Comparison of ENCODE assay signal across 21 cellular contexts in the genomic region with DNA sequence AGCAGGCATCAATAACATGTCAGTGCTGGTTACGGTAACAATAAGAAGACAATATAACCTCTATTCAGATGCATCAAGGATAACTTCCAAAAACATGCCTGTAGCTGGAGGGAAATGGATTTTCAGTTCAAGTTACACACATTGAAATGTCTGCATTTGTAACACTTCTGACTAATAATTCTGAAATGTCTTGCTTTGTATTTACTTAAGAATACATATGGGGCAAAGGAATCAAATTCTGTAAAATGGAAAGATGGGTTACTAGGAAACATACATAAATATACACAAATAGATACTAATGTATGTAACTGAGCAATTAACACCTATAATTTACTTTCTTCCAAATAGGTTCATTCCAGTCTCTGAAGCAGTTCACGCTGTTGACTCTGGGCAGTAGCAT.
"Had no signal": no experiment of that assay in that cellular context is flagged by ENCODE, and none has a peak within 500 bp of the region (broad histone marks: within the 10 kb centered on the region; RNA-seq: fewer than 3 reads in every experiment).

No MANE protein-coding gene starts in this region.

- FAIRE-seq: HepG2 had no signal

- ATAC-seq: HepG2, Panc1, Right ventricle myocardium inferior, SK-N-SH treated with all-trans-retinoic acid at 6 μM for 48 hours had no signal

- H3K27ac ChIP-seq: RWPE1, SJCRH30 had no signal

- H3K4me3 ChIP-seq: SJCRH30 had no signal

- DNase-seq: KBM-7, MV-4-11, NCI-H1048, NCI-H1105, NCI-H1417, NCI-H1436 treated with DMSO at 0.1 percent for 48 hours, NCI-H1694, NCI-H187 treated with DMSO at 0.1 percent for 48 hours, NCI-H2029 treated with DMSO at 0.1 percent for 48 hours, NCI-H2171 treated with DMSO at 0.1 percent for 48 hours, NCI-H2227 treated with DMSO at 0.1 percent for 48 hours, NCI-H524, NCI-H526 treated with DMSO at 0.1 percent for 48 hours, NCI-H774, SHP77 treated with DMSO at 0.1 percent for 48 hours, SJCRH30 had no signal

- H3K36me3 ChIP-seq: SJCRH30 had no signal

- H3K27me3 ChIP-seq: SJCRH30 had no signal

- H3K4me1 ChIP-seq: SJCRH30 had no signal

- H3K9me3 ChIP-seq: SJCRH30 had no signal
